In genomic region chr20:58711266-58712051, GRCh38 we compare ENCODE assay signal across 11 cellular contexts. TPM values are rescaled to one million over a fixed set of nuclear protein-coding genes. Genes with fewer than 3 reads are reported as not detected.
DNase-seq lines count a peak whose midpoint lies in the region; ATAC-seq and TF ChIP-seq lines count a peak whose summit lies in the region.
"Had no signal": no experiment of that assay in that cellular context is flagged by ENCODE, and none has a peak within 500 bp of the region (broad histone marks: within the 10 kb centered on the region; RNA-seq: fewer than 3 reads in every experiment).

No MANE protein-coding gene starts in this region.

- no peak overlapping the region for H3K4me3 ChIP-seq in dorsolateral prefrontal cortex
- H3K4me3 ChIP-seq: GM12878 had no signal

- H3K9me3 Mint-ChIP-seq in mesothelial cell of epicardium: no peaks in the 10 kb centered on the region

- DNase-seq in stimulated activated CD4-positive, alpha-beta T cell treated with anti-CD3 and anti-CD28 coated beads, Interleukin-4, amount 100 ng/mL, for 24 hours: peak; percentile 2
- DNase-seq in stimulated activated CD4-positive, alpha-beta T cell treated with anti-CD3 and anti-CD28 coated beads, Interleukin-12 subunit alpha, Interleukin-12 subunit beta, amount 100 ng/mL, for 4 hours: no peak
- DNase-seq in dorsolateral prefrontal cortex (peak in 7 of 10 donors; percentile 6 to 42 (median 17)), mesothelial cell of epicardium (ENCODE audit: low spot score in 2 of 2, unreplicated experiment in 2 of 2) (peak; percentile 15 to 36), NCI-H1436 (lab: John Stamatoyannopoulos, UW) (no peak), omental fat pad (ENCODE audit: low spot score) (no peak)
- DNase-seq: Kasumi-1, substantia nigra, WERI-Rb-1 had no signal

- no peaks in the 10 kb centered on the region for H3K27me3 Mint-ChIP-seq in mesothelial cell of epicardium (ENCODE audit: low read depth)

- peaks cover 3% of the 10 kb centered on the region for H3K36me3 Mint-ChIP-seq in mesothelial cell of epicardium

- no peaks in the 10 kb centered on the region for H3K4me1 Mint-ChIP-seq in mesothelial cell of epicardium

- ATAC-seq in GM18517 (IDR thresholded peaks at IDR 0.05; ENCODE audit: unreplicated experiment) (no peak), omental fat pad (ENCODE audit: low FRiP score) (no peak)
- ATAC-seq: GM12878 had no signal

- H3K27ac Mint-ChIP-seq in mesothelial cell of epicardium: no peak overlapping the region

- H3K4me3 Mint-ChIP-seq in mesothelial cell of epicardium: no peak overlapping the region

- intact Hi-C loops in dorsolateral prefrontal cortex (cut with DNase I): no loop called here

- TF ChIP-seq CTCF in dorsolateral prefrontal cortex (IDR thresholded peaks at IDR 0.05 in 54 of 56, conservative IDR thresholded peaks at IDR 0.05 in 2 of 56; ENCODE audit: low read depth in 1 of 56, partially characterized antibody in 56 of 56) (no peak), mesothelial cell of epicardium (IDR thresholded peaks at IDR 0.05; ENCODE audit: unreplicated experiment) (no peak), omental fat pad (IDR thresholded peaks at IDR 0.05) (no peak)

- no peaks in the 10 kb centered on the region for H3K27me3 ChIP-seq in dorsolateral prefrontal cortex

- no peak overlapping the region for H3K27ac ChIP-seq in dorsolateral prefrontal cortex
- H3K27ac ChIP-seq: WERI-Rb-1 had no signal

RNA-seq across cellular contexts. Expression of gene NPEPL1, which starts 18.9 kb away (rescaled TPM):
- total RNA-seq in dorsolateral prefrontal cortex (10 to 100 TPM; 15.1 to 48.4 (median 25.2) TPM), mesothelial cell of epicardium (65.8 to 71.5 TPM (median 69.6 TPM) in 3 replicates), omental fat pad (10 to 100 TPM; 24.9 to 49.8 (median 27.9) TPM)

Comparison
In these comparisons a context has a peak if more than half of its experiments do, and no peak if none do; other contexts are left out.
1. DNase-seq: peak in stimulated activated CD4-positive, alpha-beta T cell treated with anti-CD3 and anti-CD28 coated beads, Interleukin-4, amount 100 ng/mL, for 24 hours (single experiment), dorsolateral prefrontal cortex (7 of 10) and mesothelial cell of epicardium (2 of 2); none in stimulated activated CD4-positive, alpha-beta T cell treated with anti-CD3 and anti-CD28 coated beads, Interleukin-12 subunit alpha, Interleukin-12 subunit beta, amount 100 ng/mL, for 4 hours (single experiment), NCI-H1436 (single experiment) and omental fat pad (single experiment).